Comparison of ENCODE assay signal across 8 cellular contexts in genomic region chr22:40348025-40348658, GRCh38. TPM values are rescaled to one million over a fixed set of nuclear protein-coding genes. Genes with fewer than 3 reads are reported as not detected.
A peak's percentile ranks its signal among the peaks of the same experiment; 100 is the strongest.
DNase-seq lines count a peak whose midpoint lies in the region; ATAC-seq and TF ChIP-seq lines count a peak whose summit lies in the region.

No MANE protein-coding gene starts in this region.

- H3K9ac ChIP-seq in HUES48 (ENCODE audit: low read depth, low read length), result no peak overlapping the region
- peak overlapping the region; percentile 93 for H3K9ac ChIP-seq in adipocyte (ENCODE audit: low read length)
- H3K9ac ChIP-seq in smooth muscle cell (ENCODE audit: low read depth), result no peak overlapping the region

- H3K27ac ChIP-seq in HUES48 (ENCODE audit: low read depth, low read length) (no peak overlapping the region), smooth muscle cell (ENCODE audit: low read depth) (no peak overlapping the region)

- H3K36me3 ChIP-seq in HUES48 (ENCODE audit: control insufficient read depth, insufficient read depth, low read length) (peaks cover 56% of the 10 kb centered on the region), adipocyte (ENCODE audit: control insufficient read depth, insufficient read depth, low read length, severe bottlenecking) (peaks cover 34% of the 10 kb centered on the region), smooth muscle cell (ENCODE audit: low read depth) (peaks cover 7% of the 10 kb centered on the region)

- DNase-seq in DMS114 treated with DMSO at 0.1 percent for 48 hours (lab: John Stamatoyannopoulos, UW; ENCODE audit: unreplicated experiment), result peak; percentile 42
- DNase-seq in SW480 (ENCODE audit: low spot score), result peak; percentile 40
- DNase-seq in adipocyte (ENCODE audit: low read depth), result peak; percentile 80
- peak; percentile 71 for DNase-seq in hepatic stellate cell (ENCODE audit: low spot score)
- DNase-seq in smooth muscle cell (lab: John Stamatoyannopoulos, UW; ENCODE audit: unreplicated experiment), result no peak
- no peak for DNase-seq in 8988T

- no peak overlapping the region for H2AFZ ChIP-seq in smooth muscle cell (ENCODE audit: low read depth)

- H3F3A ChIP-seq in smooth muscle cell (ENCODE audit: low read depth), result no peaks in the 10 kb centered on the region

- no peaks in the 10 kb centered on the region for H3K9me3 ChIP-seq in HUES48 (ENCODE audit: control insufficient read depth, insufficient read depth, low read length)
- no peaks in the 10 kb centered on the region for H3K9me3 ChIP-seq in adipocyte (ENCODE audit: control insufficient read depth, low read length)
- no peaks in the 10 kb centered on the region for H3K9me3 ChIP-seq in smooth muscle cell (replicated peaks; ENCODE audit: low read depth)

- no peak for ATAC-seq in GM19328 (IDR thresholded peaks at IDR 0.05; ENCODE audit: unreplicated experiment)

- 75% methylated on average over 10 of the region's 10 CpGs for WGBS in smooth muscle cell (ENCODE audit: low lambda C conversion rate)

- H3K4me1 ChIP-seq in HUES48 (ENCODE audit: control insufficient read depth, insufficient read depth, low read length) (peaks cover 12% of the 10 kb centered on the region), adipocyte (ENCODE audit: control insufficient read depth, insufficient read depth, low read length) (peaks cover 20% of the 10 kb centered on the region), smooth muscle cell (ENCODE audit: low read depth) (peaks cover 15% of the 10 kb centered on the region)

- H3K4me3 ChIP-seq in HUES48 (ENCODE audit: low read depth, low read length), result peak overlapping the region; percentile 85
- peak overlapping the region; percentile 89 for H3K4me3 ChIP-seq in adipocyte (ENCODE audit: low read length)
- H3K4me3 ChIP-seq in smooth muscle cell, result peak overlapping the region; percentile 91

- H4K20me1 ChIP-seq in smooth muscle cell (ENCODE audit: low read depth), result peaks cover 19% of the 10 kb centered on the region

- peak; percentile 54 for TF ChIP-seq CTCF in smooth muscle cell (IDR thresholded peaks at IDR 0.05; ENCODE audit: borderline replicate concordance, insufficient read depth, poor library complexity, severe bottlenecking)

- H3K79me2 ChIP-seq in smooth muscle cell (ENCODE audit: low read depth), result peaks cover 50% of the 10 kb centered on the region

- H3K27me3 ChIP-seq in HUES48 (ENCODE audit: control insufficient read depth, insufficient read depth, low read length), result no peaks in the 10 kb centered on the region
- H3K27me3 ChIP-seq in adipocyte (replicated peaks; ENCODE audit: control insufficient read depth, insufficient read depth, low read length), result no peaks in the 10 kb centered on the region
- H3K27me3 ChIP-seq in smooth muscle cell (ENCODE audit: low read depth), result no peaks in the 10 kb centered on the region

- peak overlapping the region; percentile 89 for H3K4me2 ChIP-seq in smooth muscle cell

RNA-seq across cellular contexts. Expression of gene ADSL, which starts 1.8 kb away (rescaled TPM):
- 65.1 and 77.1 TPM in 2 replicates for total RNA-seq in smooth muscle cell
- 45.9 and 50.1 TPM in 2 replicates for polyA plus RNA-seq in smooth muscle cell

RNA-seq across cellular contexts. Expression of gene SGSM3, which starts 22.3 kb away (rescaled TPM):
- 56.9 and 72.6 TPM in 2 replicates for total RNA-seq in smooth muscle cell
- 98.0 and 117 TPM in 2 replicates for polyA plus RNA-seq in smooth muscle cell

Comparison
In these comparisons a context has a peak if more than half of its experiments do, and no peak if none do; other contexts are left out.
1. DNase-seq: peak in DMS114 treated with DMSO at 0.1 percent for 48 hours (single experiment), SW480 (single experiment), adipocyte (single experiment) and hepatic stellate cell (single experiment); none in smooth muscle cell (single experiment) and 8988T (single experiment).
2. Peak in every context shown above with its lines, with median percentiles within 50 percentile points of each other: H3K4me3 ChIP-seq.